In the genomic region with DNA sequence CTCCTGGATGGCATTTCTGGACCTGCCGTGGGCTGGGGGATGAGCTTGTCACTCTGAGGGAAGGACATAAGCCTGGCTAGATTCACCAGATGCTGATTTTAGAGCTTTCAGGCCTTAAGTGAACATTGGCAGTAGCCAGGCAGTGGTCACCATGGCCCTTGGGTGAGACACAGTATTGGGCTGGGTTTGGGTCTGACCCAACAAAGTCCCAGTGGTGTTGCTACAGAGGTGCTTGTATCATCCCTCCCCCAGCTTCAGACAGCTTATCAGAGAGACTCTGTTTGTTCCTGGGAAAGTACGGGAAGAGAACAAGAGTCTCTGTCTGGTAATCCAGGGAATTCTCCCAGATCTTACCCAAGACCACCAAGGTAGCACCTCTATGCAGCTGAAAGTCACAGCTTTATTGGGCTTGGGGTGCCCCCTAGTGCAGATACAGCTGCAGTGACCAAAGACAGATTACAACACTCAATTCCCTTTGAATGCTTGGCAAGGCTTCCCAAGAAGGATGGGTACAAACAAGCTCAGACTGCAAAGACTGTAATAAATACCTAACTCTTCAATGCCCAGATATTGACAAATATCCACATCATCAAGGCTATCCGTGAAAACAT, we compare ENCODE assay signal across 9 cellular contexts. TPM values are rescaled to one million over a fixed set of nuclear protein-coding genes. Genes with fewer than 3 reads are reported as not detected.
DNase-seq lines count a peak whose midpoint lies in the region; ATAC-seq and TF ChIP-seq lines count a peak whose summit lies in the region.
"Had no signal": no experiment of that assay in that cellular context is flagged by ENCODE, and none has a peak within 500 bp of the region (broad histone marks: within the 10 kb centered on the region; RNA-seq: fewer than 3 reads in every experiment).

No MANE protein-coding gene starts in this region.

- H3K4me1 ChIP-seq in esophagus squamous epithelium, result no peaks in the 10 kb centered on the region
- H3K4me1 ChIP-seq: vagina had no signal

- H3K27me3 ChIP-seq in esophagus squamous epithelium, result peaks cover 0 to 9% (median 0%) of the 10 kb centered on the region in 4 donors
- H3K27me3 ChIP-seq: vagina had no signal

- TF ChIP-seq CTCF in esophagus squamous epithelium (IDR thresholded peaks at IDR 0.05) (peak in 4 of 6 experiments; percentile 29 to 62 (median 44)), osteocyte (IDR thresholded peaks at IDR 0.05) (peak; percentile 64)

- POLR2A ChIA-PET in activated CD4-positive, alpha-beta T cell treated with anti-CD3 and anti-CD28 coated beads, Interleukin-2, amount 10 ng/mL, durations not matched to agents 7 days and 5 days (lab: Charles Lee), result no interaction called here

- no peak overlapping the region for H3K4me3 ChIP-seq in esophagus squamous epithelium
- H3K4me3 ChIP-seq: vagina had no signal

- H3K27ac ChIP-seq in esophagus squamous epithelium, result no peak overlapping the region
- H3K27ac ChIP-seq: vagina had no signal

- peak; percentile 48 for DNase-seq in NOMO-1 treated with DMSO at 0.1 percent for 48 hours (lab: John Stamatoyannopoulos, UW; ENCODE audit: unreplicated experiment)
- DNase-seq in NOMO-1 (lab: John Stamatoyannopoulos, UW; ENCODE audit: unreplicated experiment in 2 of 2), result no peak
- peak; percentile 50 for DNase-seq in NCI-H2081 treated with DMSO at 0.1 percent for 48 hours (lab: John Stamatoyannopoulos, UW)
- peak; percentile 46 for DNase-seq in activated CD4-positive, alpha-beta T cell treated with anti-CD3 and anti-CD28 coated beads, Interleukin-2, amount 10 ng/mL, durations not matched to agents 7 days and 5 days
- no peak for DNase-seq in esophagus squamous epithelium (lab: John Stamatoyannopoulos, UW)
- no peak for DNase-seq in osteocyte (ENCODE audit: extremely low spot score, unreplicated experiment)
- no peak for DNase-seq in hippocampal formation (lab: John Stamatoyannopoulos, UW)

- peaks cover 0 to 6% (median 0%) of the 10 kb centered on the region in 3 donors for H3K9me3 ChIP-seq in esophagus squamous epithelium
- H3K9me3 ChIP-seq: vagina had no signal

- CTCF ChIA-PET in activated CD4-positive, alpha-beta T cell treated with anti-CD3 and anti-CD28 coated beads, Interleukin-2, amount 10 ng/mL, durations not matched to agents 7 days and 5 days (lab: Charles Lee), result interaction anchor here (0.7 to 3.6 kb wide), 20 partner anchors 10 to 241 kb away, joined by 3 to 63 read pairs (median 3); a partner anchor contains a TSS

- no peaks in the 10 kb centered on the region for H3K4me1 Mint-ChIP-seq in activated CD4-positive, alpha-beta T cell treated with anti-CD3 and anti-CD28 coated beads, Interleukin-2, amount 10 ng/mL, durations not matched to agents 7 days and 5 days
- H3K4me1 Mint-ChIP-seq in osteocyte (ENCODE audit: unreplicated experiment), result no peaks in the 10 kb centered on the region

- H3K36me3 ChIP-seq in esophagus squamous epithelium, result no peaks in the 10 kb centered on the region
- H3K36me3 ChIP-seq: vagina had no signal

- no peak overlapping the region for H3K4me3 Mint-ChIP-seq in activated CD4-positive, alpha-beta T cell treated with anti-CD3 and anti-CD28 coated beads, Interleukin-2, amount 10 ng/mL, durations not matched to agents 7 days and 5 days
- no peak overlapping the region for H3K4me3 Mint-ChIP-seq in osteocyte (ENCODE audit: unreplicated experiment)

- H3K27me3 Mint-ChIP-seq in activated CD4-positive, alpha-beta T cell treated with anti-CD3 and anti-CD28 coated beads, Interleukin-2, amount 10 ng/mL, durations not matched to agents 7 days and 5 days, result peaks cover 16% of the 10 kb centered on the region
- peaks cover 46% of the 10 kb centered on the region for H3K27me3 Mint-ChIP-seq in osteocyte (ENCODE audit: unreplicated experiment)

- no peak for TF ChIP-seq POLR2A in esophagus squamous epithelium (IDR thresholded peaks at IDR 0.05)

- intact Hi-C loops in esophagus squamous epithelium (cut with DNase I), result no loop called here

- no peak for ATAC-seq in HG03280 (IDR thresholded peaks at IDR 0.05; ENCODE audit: unreplicated experiment)

- H3K36me3 Mint-ChIP-seq in activated CD4-positive, alpha-beta T cell treated with anti-CD3 and anti-CD28 coated beads, Interleukin-2, amount 10 ng/mL, durations not matched to agents 7 days and 5 days (ENCODE audit: low read depth), result no peaks in the 10 kb centered on the region
- no peaks in the 10 kb centered on the region for H3K36me3 Mint-ChIP-seq in osteocyte (ENCODE audit: unreplicated experiment)

- H3K27ac Mint-ChIP-seq in activated CD4-positive, alpha-beta T cell treated with anti-CD3 and anti-CD28 coated beads, Interleukin-2, amount 10 ng/mL, durations not matched to agents 7 days and 5 days, result no peak overlapping the region
- no peak overlapping the region for H3K27ac Mint-ChIP-seq in osteocyte (ENCODE audit: unreplicated experiment)

- 6 to 63% methylated on average over 1 to 3 of the region's 3 CpGs for WGBS in esophagus squamous epithelium, 2 donors

- no peaks in the 10 kb centered on the region for H3K9me3 Mint-ChIP-seq in activated CD4-positive, alpha-beta T cell treated with anti-CD3 and anti-CD28 coated beads, Interleukin-2, amount 10 ng/mL, durations not matched to agents 7 days and 5 days
- peaks cover 7% of the 10 kb centered on the region for H3K9me3 Mint-ChIP-seq in osteocyte (ENCODE audit: unreplicated experiment)

RNA-seq across cellular contexts. Expression of a gene that starts 9.8 kb away (rescaled TPM):
- 10 to 100 TPM; 58.3 to 58.7 TPM for total RNA-seq in activated CD4-positive, alpha-beta T cell treated with anti-CD3 and anti-CD28 coated beads, Interleukin-2, amount 10 ng/mL, durations not matched to agents 7 days and 5 days
- total RNA-seq in esophagus squamous epithelium (10 to 100 TPM; 17.6 to 50.4 (median 34.3) TPM), osteocyte (34.1 and 34.3 TPM in 2 replicates)

RNA-seq across cellular contexts. Expression of a gene that starts 19.9 kb away (rescaled TPM):
- 10 to 100 TPM; 16.6 to 17.1 TPM for total RNA-seq in activated CD4-positive, alpha-beta T cell treated with anti-CD3 and anti-CD28 coated beads, Interleukin-2, amount 10 ng/mL, durations not matched to agents 7 days and 5 days
- total RNA-seq in esophagus squamous epithelium (10 to 100 TPM; 11.5 to 18.7 (median 14.9) TPM), osteocyte (14.3 and 15.6 TPM in 2 replicates)

Comparison
In these comparisons a context has a peak if more than half of its experiments do, and no peak if none do; other contexts are left out.
1. DNase-seq: peak in NOMO-1 treated with DMSO at 0.1 percent for 48 hours (single experiment), NCI-H2081 treated with DMSO at 0.1 percent for 48 hours (single experiment) and activated CD4-positive, alpha-beta T cell treated with anti-CD3 and anti-CD28 coated beads, Interleukin-2, amount 10 ng/mL, durations not matched to agents 7 days and 5 days (single experiment); none in NOMO-1 (0 of 2), esophagus squamous epithelium (single experiment), osteocyte (single experiment) and hippocampal formation (0 of 2).